Comparison of ENCODE assay signal across 24 cellular contexts in genomic region chr10:2883238-2883637, GRCh38.
"Had no signal": no experiment of that assay in that cellular context is flagged by ENCODE, and none has a peak within 500 bp of the region (broad histone marks: within the 10 kb centered on the region; RNA-seq: fewer than 3 reads in every experiment).

No MANE protein-coding gene starts in this region.

- H3K4me1 Mint-ChIP-seq: naive B cell; stimulated activated effector memory CD8-positive, alpha-beta T cell treated with anti-CD3 and anti-CD28 coated beads, Interleukin-12 subunit alpha, Interleukin-12 subunit beta, amount 100 ng/mL, for 72 hours had no signal

- ATAC-seq: effector memory CD8-positive, alpha-beta T cell; left lobe of liver; mucosa of descending colon; natural killer cell treated with Interleukin-12 subunit alpha and Interleukin-12 subunit beta and Interleukin-15 and Interleukin-18, amount 100 ng/mL, for 72 hours; psoas muscle; right cardiac atrium; stimulated activated effector memory CD8-positive, alpha-beta T cell treated with anti-CD3 and anti-CD28 coated beads, Interleukin-12 subunit alpha, Interleukin-12 subunit beta, amount 100 ng/mL, for 72 hours had no signal

- H3K79me2 ChIP-seq: hepatocyte had no signal

- H3K27me3 ChIP-seq: hepatocyte, thyroid gland, vagina had no signal

- H3K4me1 ChIP-seq: psoas muscle, sigmoid colon, stomach, thyroid gland, vagina had no signal

- DNase-seq: cortex of kidney; effector memory CD8-positive, alpha-beta T cell; head of caudate nucleus; kidney; mucosa of descending colon; naive B cell; nucleus accumbens; psoas muscle; right cardiac atrium; sigmoid colon; stimulated activated CD4-positive, alpha-beta T cell treated with anti-CD3 and anti-CD28 coated beads, Interleukin-2, amount 100 ng/mL, for 24 hours; stimulated activated CD4-positive, alpha-beta T cell treated with anti-CD3 and anti-CD28 coated beads, Interleukin-4, amount 100 ng/mL, for 24 hours; stimulated activated naive CD4-positive, alpha-beta T cell treated with Interleukin-2 at 50 U/mL for 16 hours; stomach; thyroid gland; trophoblast cell had no signal

- H3K4me2 ChIP-seq: hepatocyte had no signal

- H3K27ac ChIP-seq: hepatocyte, psoas muscle, sigmoid colon, stomach, thyroid gland, vagina had no signal

- H3K4me3 Mint-ChIP-seq: effector memory CD8-positive, alpha-beta T cell; memory B cell; mesothelial cell of epicardium; naive B cell; natural killer cell treated with Interleukin-12 subunit alpha and Interleukin-12 subunit beta and Interleukin-15 and Interleukin-18, amount 100 ng/mL, for 72 hours; stimulated activated effector memory CD8-positive, alpha-beta T cell treated with anti-CD3 and anti-CD28 coated beads, Interleukin-12 subunit alpha, Interleukin-12 subunit beta, amount 100 ng/mL, for 72 hours had no signal

- H3K36me3 Mint-ChIP-seq: memory B cell; mesothelial cell of epicardium; naive B cell; natural killer cell treated with Interleukin-12 subunit alpha and Interleukin-12 subunit beta and Interleukin-15 and Interleukin-18, amount 100 ng/mL, for 72 hours; stimulated activated effector memory CD8-positive, alpha-beta T cell treated with anti-CD3 and anti-CD28 coated beads, Interleukin-12 subunit alpha, Interleukin-12 subunit beta, amount 100 ng/mL, for 72 hours had no signal

- H3K36me3 ChIP-seq: sigmoid colon, stomach, thyroid gland, vagina had no signal

- H3K9me3 ChIP-seq: mucosa of descending colon, psoas muscle, sigmoid colon, stomach, thyroid gland, vagina had no signal

- H3K27ac Mint-ChIP-seq: effector memory CD8-positive, alpha-beta T cell; memory B cell; mesothelial cell of epicardium; natural killer cell treated with Interleukin-12 subunit alpha and Interleukin-12 subunit beta and Interleukin-15 and Interleukin-18, amount 100 ng/mL, for 72 hours; stimulated activated effector memory CD8-positive, alpha-beta T cell treated with anti-CD3 and anti-CD28 coated beads, Interleukin-12 subunit alpha, Interleukin-12 subunit beta, amount 100 ng/mL, for 72 hours had no signal

- H3K4me3 ChIP-seq: hepatocyte, lung, mucosa of descending colon, psoas muscle, sigmoid colon, stomach, thyroid gland, vagina had no signal

- H3K9me3 Mint-ChIP-seq: mesothelial cell of epicardium; stimulated activated effector memory CD8-positive, alpha-beta T cell treated with anti-CD3 and anti-CD28 coated beads, Interleukin-12 subunit alpha, Interleukin-12 subunit beta, amount 100 ng/mL, for 72 hours had no signal

- H2AFZ ChIP-seq: hepatocyte had no signal
